Comparison of ENCODE assay signal across 1 cellular context in the genomic region with DNA sequence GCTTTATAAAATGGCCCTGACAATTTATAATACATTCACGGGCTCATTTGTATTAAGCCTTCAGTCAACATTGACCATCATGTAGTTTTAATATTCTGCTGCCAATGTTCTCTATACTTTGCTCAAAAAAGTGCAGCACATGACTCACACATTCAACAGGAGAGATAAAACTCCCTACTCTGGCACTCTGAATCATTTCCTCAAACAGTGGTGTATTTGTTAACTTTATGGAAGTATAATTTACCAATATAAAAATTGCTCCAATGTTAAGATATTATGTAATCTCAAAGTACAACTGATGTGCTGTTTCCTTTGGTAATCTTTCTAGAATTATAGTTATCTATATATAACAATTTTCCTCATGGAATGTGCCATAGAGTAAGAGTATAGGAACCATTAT.
TF ChIP-seq lines count a peak whose summit lies in the region.

No MANE protein-coding gene starts in this region.

TF ChIP-seq in HepG2, 621 proteins besides CTCF, POLR2A, EP300 and RAD21 (continued from another document):
- TF ChIP-seq, protein P1, sequence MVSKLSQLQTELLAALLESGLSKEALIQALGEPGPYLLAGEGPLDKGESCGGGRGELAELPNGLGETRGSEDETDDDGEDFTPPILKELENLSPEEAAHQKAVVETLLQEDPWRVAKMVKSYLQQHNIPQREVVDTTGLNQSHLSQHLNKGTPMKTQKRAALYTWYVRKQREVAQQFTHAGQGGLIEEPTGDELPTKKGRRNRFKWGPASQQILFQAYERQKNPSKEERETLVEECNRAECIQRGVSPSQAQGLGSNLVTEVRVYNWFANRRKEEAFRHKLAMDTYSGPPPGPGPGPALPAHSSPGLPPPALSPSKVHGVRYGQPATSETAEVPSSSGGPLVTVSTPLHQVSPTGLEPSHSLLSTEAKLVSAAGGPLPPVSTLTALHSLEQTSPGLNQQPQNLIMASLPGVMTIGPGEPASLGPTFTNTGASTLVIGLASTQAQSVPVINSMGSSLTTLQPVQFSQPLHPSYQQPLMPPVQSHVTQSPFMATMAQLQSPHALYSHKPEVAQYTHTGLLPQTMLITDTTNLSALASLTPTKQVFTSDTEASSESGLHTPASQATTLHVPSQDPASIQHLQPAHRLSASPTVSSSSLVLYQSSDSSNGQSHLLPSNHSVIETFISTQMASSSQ (IDR thresholded peaks at IDR 0.05; ENCODE audit: low read depth), result no peak
- TF ChIP-seq, protein P1 (CRISPR knock-in tag; IDR thresholded peaks at IDR 0.05; ENCODE audit: borderline replicate concordance), result no peak
- TF ChIP-seq, protein P2, sequence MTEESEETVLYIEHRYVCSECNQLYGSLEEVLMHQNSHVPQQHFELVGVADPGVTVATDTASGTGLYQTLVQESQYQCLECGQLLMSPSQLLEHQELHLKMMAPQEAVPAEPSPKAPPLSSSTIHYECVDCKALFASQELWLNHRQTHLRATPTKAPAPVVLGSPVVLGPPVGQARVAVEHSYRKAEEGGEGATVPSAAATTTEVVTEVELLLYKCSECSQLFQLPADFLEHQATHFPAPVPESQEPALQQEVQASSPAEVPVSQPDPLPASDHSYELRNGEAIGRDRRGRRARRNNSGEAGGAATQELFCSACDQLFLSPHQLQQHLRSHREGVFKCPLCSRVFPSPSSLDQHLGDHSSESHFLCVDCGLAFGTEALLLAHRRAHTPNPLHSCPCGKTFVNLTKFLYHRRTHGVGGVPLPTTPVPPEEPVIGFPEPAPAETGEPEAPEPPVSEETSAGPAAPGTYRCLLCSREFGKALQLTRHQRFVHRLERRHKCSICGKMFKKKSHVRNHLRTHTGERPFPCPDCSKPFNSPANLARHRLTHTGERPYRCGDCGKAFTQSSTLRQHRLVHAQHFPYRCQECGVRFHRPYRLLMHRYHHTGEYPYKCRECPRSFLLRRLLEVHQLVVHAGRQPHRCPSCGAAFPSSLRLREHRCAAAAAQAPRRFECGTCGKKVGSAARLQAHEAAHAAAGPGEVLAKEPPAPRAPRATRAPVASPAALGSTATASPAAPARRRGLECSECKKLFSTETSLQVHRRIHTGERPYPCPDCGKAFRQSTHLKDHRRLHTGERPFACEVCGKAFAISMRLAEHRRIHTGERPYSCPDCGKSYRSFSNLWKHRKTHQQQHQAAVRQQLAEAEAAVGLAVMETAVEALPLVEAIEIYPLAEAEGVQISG (CRISPR knock-in tag; IDR thresholded peaks at IDR 0.05), result no peak
TF ChIP-seq in HepG2: peak in this region for 0.
